In the genomic region with DNA sequence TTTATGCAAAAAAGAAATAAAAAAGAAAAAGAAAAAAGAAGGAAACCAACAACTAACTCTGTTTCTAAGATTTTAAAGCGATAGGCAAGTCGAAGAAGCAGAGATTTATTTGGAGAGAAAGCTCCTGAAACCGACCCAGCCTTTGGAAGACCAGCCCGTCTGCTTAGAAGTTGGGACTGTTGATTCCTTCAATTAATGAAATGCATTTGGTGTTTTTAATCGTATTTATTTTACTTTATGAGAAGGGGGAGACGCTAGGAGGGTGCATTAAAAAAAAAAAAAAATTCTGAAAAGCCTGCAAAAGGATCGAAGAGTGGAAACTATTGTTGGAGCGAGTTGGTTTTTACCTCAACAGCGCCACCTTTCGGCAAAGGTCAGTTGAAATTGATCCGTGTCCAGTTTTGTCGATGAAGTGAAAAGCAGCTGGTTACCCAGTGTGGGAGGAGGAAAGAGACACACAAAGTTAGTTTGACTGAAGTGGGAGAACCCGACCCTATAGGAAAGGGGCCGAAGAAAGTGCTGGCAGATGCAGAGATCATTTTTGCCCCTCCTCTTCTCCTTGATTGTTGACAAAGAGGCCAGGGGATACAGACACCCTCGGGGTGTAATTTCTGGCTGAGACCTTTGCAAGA, we compare ENCODE assay signal across 7 cellular contexts. TPM values are rescaled to one million over a fixed set of nuclear protein-coding genes. Genes with fewer than 3 reads are reported as not detected.
DNase-seq lines count a peak whose midpoint lies in the region; ATAC-seq, FAIRE-seq and TF ChIP-seq lines count a peak whose summit lies in the region.

No MANE protein-coding gene starts in this region.

- no peak for TF ChIP-seq POLR2A in GM12891 (IDR thresholded peaks at IDR 0.05; ENCODE audit: low read depth, low read length)

- no peaks in the 10 kb centered on the region for H3K9me3 Mint-ChIP-seq in WTC11

- H3K9ac ChIP-seq in keratinocyte (ENCODE audit: control insufficient read depth, extremely low read depth, insufficient read depth, low read length), result peak overlapping the region; percentile 73

- H2AFZ ChIP-seq in keratinocyte (ENCODE audit: control insufficient read depth, low read length), result peak overlapping the region; percentile 78

- TF ChIP-seq CTCF in WTC11 (IDR thresholded peaks at IDR 0.05) (peak; percentile 78), keratinocyte (optimal IDR thresholded peaks at IDR 0.05 in 1 of 3, IDR thresholded peaks at IDR 0.05 in 1 of 3, conservative IDR thresholded peaks at IDR 0.05 in 1 of 3; ENCODE audit: extremely low read depth in 1 of 3, insufficient read depth in 2 of 3, low read length in 3 of 3) (peak; percentile 67 to 75 (median 74))

- peak overlapping the region; percentile 100 for H3K4me2 ChIP-seq in keratinocyte (ENCODE audit: control insufficient read depth, extremely low read depth, insufficient read depth, low read depth, low read length)

- dilution Hi-C loops in keratinocyte (cut with MboI; ENCODE audit: extremely low pct_ligation_motif_present, low sequenced_read_pairs), result no loop called here

- H3K27ac Mint-ChIP-seq in WTC11, result no peak overlapping the region

- peaks cover 21% of the 10 kb centered on the region for H3K27me3 Mint-ChIP-seq in WTC11 (ENCODE audit: low read depth)

- H3K27me3 ChIP-seq in keratinocyte (ENCODE audit: control insufficient read depth, extremely low read depth, insufficient read depth, low read length), result no peaks in the 10 kb centered on the region

- H3K4me3 Mint-ChIP-seq in WTC11, result peak overlapping the region; percentile 93

- H3K36me3 Mint-ChIP-seq in WTC11, result no peaks in the 10 kb centered on the region

- peaks cover 32% of the 10 kb centered on the region for H3K4me1 Mint-ChIP-seq in WTC11

- peak; percentile 5; the same call in 1 of the 2 replicates for ATAC-seq in WTC11

- peaks cover 35% of the 10 kb centered on the region for H3K4me1 ChIP-seq in keratinocyte (ENCODE audit: control insufficient read depth, extremely low read depth, insufficient read depth, low read length)

- H3K27ac ChIP-seq in keratinocyte (ENCODE audit: control insufficient read depth, insufficient read depth, low read length), result peak overlapping the region; percentile 63

- no peaks in the 10 kb centered on the region for H3K9me1 ChIP-seq in keratinocyte (ENCODE audit: control insufficient read depth, extremely low read depth, insufficient read depth, low read length)

- H3K9me3 ChIP-seq in keratinocyte (ENCODE audit: control insufficient read depth, low read depth, low read length), result no peaks in the 10 kb centered on the region

- H4K20me1 ChIP-seq in keratinocyte (ENCODE audit: control insufficient read depth, extremely low read depth, insufficient read depth, low read length), result no peaks in the 10 kb centered on the region

- peaks cover 18% of the 10 kb centered on the region for H3K79me2 ChIP-seq in keratinocyte (ENCODE audit: control insufficient read depth, insufficient read depth, low read length)

- peak overlapping the region; percentile 69 to 83 (median 78) for H3K4me3 ChIP-seq in keratinocyte (ENCODE audit: control insufficient read depth in 2 of 3, extremely low read depth in 1 of 3, insufficient read depth in 2 of 3, low read depth in 1 of 3, low read length in 3 of 3)

- H3K36me3 ChIP-seq in keratinocyte (ENCODE audit: control insufficient read depth in 2 of 2, extremely low read depth in 1 of 2, insufficient read depth in 2 of 2, low read length in 2 of 2), result no peaks in the 10 kb centered on the region

- FAIRE-seq in GM12891 (lab: Jason Lieb, UNC) (peak; percentile 81), keratinocyte (lab: Jason Lieb, UNC) (peak; percentile 86)

- POLR2A ChIA-PET in WTC11 (lab: Charles Lee), result interaction anchor here (0.7 kb wide), 2 partner anchors 444 to 766 kb away, joined by 3 to 5 read pairs; no protein-coding TSS in a partner anchor

- CTCF ChIA-PET in WTC11 (lab: Charles Lee), result interaction anchor here (0.6 to 2.8 kb wide), 56 partner anchors 12 to 1485 kb away, joined by 3 to 13 read pairs (median 3); no protein-coding TSS in a partner anchor

- peak; percentile 39 for DNase-seq in GM12891 (ENCODE audit: insufficient read length, low spot score)
- DNase-seq in NCI-H2081 treated with DMSO at 0.1 percent for 48 hours (lab: John Stamatoyannopoulos, UW), result peak; percentile 30
- peak; percentile 83 for DNase-seq in WTC11 (ENCODE audit: low spot score)
- peak; percentile 85 for DNase-seq in cerebellar cortex (ENCODE audit: low spot score)
- DNase-seq in keratinocyte (ENCODE audit: low read depth, low spot score), result no peak
- DNase-seq in stimulated activated CD4-positive, alpha-beta T cell treated with anti-CD3 and anti-CD28 coated beads, Interleukin-12 subunit alpha, Interleukin-12 subunit beta, amount 100 ng/mL, for 24 hours (ENCODE audit: low read depth in 2 of 2), result peak; percentile 62 to 82
- DNase-seq in OCI-M2 (lab: John Stamatoyannopoulos, UW; ENCODE audit: unreplicated experiment), result no peak

TF ChIP-seq in GM12891, 5 proteins besides CTCF, POLR2A, EP300 and RAD21:
- TF ChIP-seq TAF1 (IDR thresholded peaks at IDR 0.05; ENCODE audit: low read depth, low read length), result no peak
- TF ChIP-seq POLR2AphosphoS5 (IDR thresholded peaks at IDR 0.05; ENCODE audit: low read depth, low read length), result no peak
- TF ChIP-seq PAX5 (IDR thresholded peaks at IDR 0.05; ENCODE audit: insufficient read depth, low read length, severe bottlenecking), result no peak
- TF ChIP-seq SPI1 (IDR thresholded peaks at IDR 0.05; ENCODE audit: low read depth, low read length), result no peak
- TF ChIP-seq POU2F2 (IDR thresholded peaks at IDR 0.05; ENCODE audit: low read depth, low read length), result no peak
TF ChIP-seq in GM12891: peak in this region for 0.

TF ChIP-seq in WTC11, 78 proteins besides CTCF, POLR2A, EP300 and RAD21:
- TF ChIP-seq HMGXB4 (CRISPR knock-in tag; IDR thresholded peaks at IDR 0.05), result 0 out of 2 replicates have a peak, but pooled peaks have one; percentile 22
- TF ChIP-seq AFF4 (CRISPR knock-in tag; IDR thresholded peaks at IDR 0.05; ENCODE audit: borderline replicate concordance), result no peak
- TF ChIP-seq ATF1 (CRISPR knock-in tag; IDR thresholded peaks at IDR 0.05), result no peak
- TF ChIP-seq MLX (CRISPR knock-in tag; IDR thresholded peaks at IDR 0.05), result no peak

RNA-seq across cellular contexts. Expression of gene MAF, which starts 1.6 kb away (rescaled TPM):
- polyA plus RNA-seq in GM12891 (2012; ENCODE audit: low read depth, missing spikeins), result not detected
- total RNA-seq in WTC11 (2021), result 3.7 to 6.6 TPM (median 4.6 TPM) in 3 replicates
- polyA plus RNA-seq in keratinocyte, result 5.7 to 12.3 TPM (median 8.2 TPM) in 3 replicates
- 8.3 TPM for polyA plus RNA-seq in keratinocyte (2011; ENCODE audit: low read depth)
- polyA plus RNA-seq in keratinocyte (2011; cell fraction: cytosol; rRNA removed), result 4.4 and 5.1 TPM in 2 replicates
- polyA plus RNA-seq in keratinocyte (2011; cell fraction: nucleus; rRNA removed), result 9.2 and 10.6 TPM in 2 replicates
- 9.6 and 15.6 TPM in 2 replicates for polyA plus RNA-seq in keratinocyte (2012; ENCODE audit: low replicate concordance)
- 2.7 to 5.0 TPM (median 3.3 TPM) in 3 replicates for polyA minus RNA-seq in keratinocyte
- 17.8 TPM for polyA minus RNA-seq in keratinocyte (2011; cell fraction: cytosol; rRNA and poly(A)+ RNA removed)
- 10.4 and 11.7 TPM in 2 replicates for polyA minus RNA-seq in keratinocyte (2011; cell fraction: nucleus; rRNA and poly(A)+ RNA removed)

Comparison
In these comparisons a context has a peak if more than half of its experiments do, and no peak if none do; other contexts are left out.
1. DNase-seq: peak in GM12891 (single experiment), NCI-H2081 treated with DMSO at 0.1 percent for 48 hours (single experiment), WTC11 (single experiment), cerebellar cortex (single experiment) and stimulated activated CD4-positive, alpha-beta T cell treated with anti-CD3 and anti-CD28 coated beads, Interleukin-12 subunit alpha, Interleukin-12 subunit beta, amount 100 ng/mL, for 24 hours (2 of 2); none in keratinocyte (single experiment) and OCI-M2 (single experiment).